8 cellular contexts compared by ENCODE assay signal in genomic region chr6:159761135-159761872, GRCh38. TPM values are rescaled to one million over a fixed set of nuclear protein-coding genes. Genes with fewer than 3 reads are reported as not detected.
DNase-seq lines count a peak whose midpoint lies in the region; ATAC-seq, FAIRE-seq and TF ChIP-seq lines count a peak whose summit lies in the region.

No MANE protein-coding gene starts in this region.

- FAIRE-seq in D721Med (lab: Jason Lieb, UNC) = no peak

- no peaks in the 10 kb centered on the region for H3K27me3 Mint-ChIP-seq in stimulated activated naive B cell treated with anti-CD40 and anti-IgM and Interleukin-4, amounts not matched to agents 10 μg/mL and 1 μg/mL and 100 μg/mL, for 72 hours

- H3K79me2 ChIP-seq in GM23248 (ENCODE audit: insufficient read depth) (peaks cover 5% of the 10 kb centered on the region; the same call in 1 of the 2 replicates), OCI-LY7 (ENCODE audit: insufficient read depth, low read depth, low read length) (no peaks in the 10 kb centered on the region; the same call in 1 of the 2 replicates)

- BruUV-seq in OCI-LY7 (replicated peaks; lab: Mats Ljungman, UMichigan) = TSS peak; percentile 83

- peaks cover 44% of the 10 kb centered on the region for H3F3A ChIP-seq in GM23248 (ENCODE audit: insufficient read depth)

- DNase-seq in GM03348 (ENCODE audit: low spot score) (peak; percentile 15), GM23248 (peak; percentile 61), OCI-LY7 (ENCODE audit: low spot score) (peak; percentile 52), cardiac fibroblast (ENCODE audit: low read depth in 2 of 2) (peak; percentile 15 to 21), left lobe of liver (ENCODE audit: low spot score) (peak; percentile 52), D721Med (ENCODE audit: insufficient read length, low spot score) (no peak), NCI-H2029 (lab: John Stamatoyannopoulos, UW) (no peak)
- DNase-seq in stimulated activated naive B cell treated with anti-CD40 and anti-IgM and Interleukin-4, amounts not matched to agents 10 μg/mL and 1 μg/mL and 100 μg/mL, for 72 hours = no peak

- no peaks in the 10 kb centered on the region for H3K9me2 ChIP-seq in GM23248 (ENCODE audit: insufficient read depth)
- H3K9me2 ChIP-seq in OCI-LY7 (ENCODE audit: insufficient read depth, low read length) = no peaks in the 10 kb centered on the region

- H3K27ac Mint-ChIP-seq in stimulated activated naive B cell treated with anti-CD40 and anti-IgM and Interleukin-4, amounts not matched to agents 10 μg/mL and 1 μg/mL and 100 μg/mL, for 72 hours = peak overlapping the region; percentile 98

- H3K36me3 ChIP-seq in GM23248 (ENCODE audit: low read depth) (peaks cover 18% of the 10 kb centered on the region; the same call in 1 of the 2 replicates), OCI-LY7 (ENCODE audit: insufficient read depth, low read length) (peaks cover 63% of the 10 kb centered on the region)

- ATAC-seq in left lobe of liver = no peak
- peak in 1 of 2 donors; percentile 0 for ATAC-seq in stimulated activated naive B cell treated with anti-CD40 and anti-IgM and Interleukin-4, amounts not matched to agents 10 μg/mL and 1 μg/mL and 100 μg/mL, for 72 hours (replicated peaks)

- H3K36me3 Mint-ChIP-seq in stimulated activated naive B cell treated with anti-CD40 and anti-IgM and Interleukin-4, amounts not matched to agents 10 μg/mL and 1 μg/mL and 100 μg/mL, for 72 hours = peaks cover 24 to 48% of the 10 kb centered on the region in 2 donors

- intact Hi-C loops in OCI-LY7 (cut with micrococcal nuclease; ENCODE audit: unreplicated experiment) = loop anchor here (2.0 kb wide), 1 partner anchor 69 kb away; the partner anchor contains the start of gene SOD2

- POLR2A ChIA-PET in OCI-LY7 (lab: Charles Lee) = interaction anchor here (0.5 to 2.6 kb wide), 15 partner anchors 9 to 722 kb away, joined by 3 to 11 read pairs (median 5); partner anchors contain the start of genes MRPL18 and WTAP

- peak overlapping the region; percentile 97 to 99 for H3K4me3 Mint-ChIP-seq in stimulated activated naive B cell treated with anti-CD40 and anti-IgM and Interleukin-4, amounts not matched to agents 10 μg/mL and 1 μg/mL and 100 μg/mL, for 72 hours

- H4K20me1 ChIP-seq in GM23248 (ENCODE audit: insufficient read depth) (no peaks in the 10 kb centered on the region), OCI-LY7 (ENCODE audit: insufficient read depth, low read length) (no peaks in the 10 kb centered on the region)

- H3K27ac ChIP-seq in GM23248 (peak overlapping the region; percentile 88), OCI-LY7 (ENCODE audit: low read depth, low read length, poor library complexity, severe bottlenecking) (peak overlapping the region; percentile 81)

- H3K27me3 ChIP-seq in GM23248 (replicated peaks; ENCODE audit: insufficient read depth) = no peaks in the 10 kb centered on the region

- H3K9me3 ChIP-seq in GM23248 (ENCODE audit: low read depth) (no peaks in the 10 kb centered on the region), OCI-LY7 (ENCODE audit: low read length) (no peaks in the 10 kb centered on the region)

- H3K9ac ChIP-seq in GM23248 = peak overlapping the region; percentile 87

- TF ChIP-seq CTCF in OCI-LY7 (conservative IDR thresholded peaks at IDR 0.05; ENCODE audit: low read length) (no peak), cardiac fibroblast (IDR thresholded peaks at IDR 0.05; ENCODE audit: low read depth, low read length) (no peak), D721Med (IDR thresholded peaks at IDR 0.05; ENCODE audit: insufficient read depth, missing control alignments) (no peak)

- 4 to 6% methylated on average over 31 to 35 of the region's 45 CpGs for WGBS in GM23248 (ENCODE audit: low coverage in 1 of 2, low lambda C conversion rate in 2 of 2, missing lambda C conversion rate in 2 of 2), 2 experiments

- peak overlapping the region; percentile 91 for H3K4me2 ChIP-seq in GM23248 (ENCODE audit: unreplicated experiment)
- H3K4me2 ChIP-seq in OCI-LY7 (ENCODE audit: low read length) = peak overlapping the region; percentile 93

- peak overlapping the region; percentile 84 for H3K4me3 ChIP-seq in GM23248
- peak overlapping the region; percentile 71 for H3K4me3 ChIP-seq in OCI-LY7 (ENCODE audit: low read depth, low read length, poor library complexity, severe bottlenecking)
- H3K4me3 ChIP-seq in cardiac fibroblast (replicated peaks in 1 of 2; ENCODE audit: low read depth in 2 of 2, low read length in 2 of 2) = peak overlapping the region; percentile 49 to 50

- H3K4me1 ChIP-seq in GM23248 (ENCODE audit: insufficient read depth) (peaks cover 34% of the 10 kb centered on the region), OCI-LY7 (ENCODE audit: insufficient read depth, low read length, poor library complexity, severe bottlenecking) (peaks cover 15% of the 10 kb centered on the region)

- peaks cover 18 to 41% of the 10 kb centered on the region in 2 donors for H3K4me1 Mint-ChIP-seq in stimulated activated naive B cell treated with anti-CD40 and anti-IgM and Interleukin-4, amounts not matched to agents 10 μg/mL and 1 μg/mL and 100 μg/mL, for 72 hours

- peak overlapping the region; percentile 78 for H2AFZ ChIP-seq in GM23248
- H2AFZ ChIP-seq in OCI-LY7 (ENCODE audit: low read length) = peak overlapping the region; percentile 81

- in situ Hi-C loops in GM23248 (cut with MboI) = no loop called here

- no peaks in the 10 kb centered on the region for H3K9me3 Mint-ChIP-seq in stimulated activated naive B cell treated with anti-CD40 and anti-IgM and Interleukin-4, amounts not matched to agents 10 μg/mL and 1 μg/mL and 100 μg/mL, for 72 hours

- CTCF ChIA-PET in OCI-LY7 (lab: Charles Lee; ENCODE audit: unreplicated experiment) = interaction anchor here (1.0 to 1.4 kb wide), 2 partner anchors 9 to 34 kb away, joined by 5 to 6 read pairs; partner anchors contain the start of gene WTAP

RNA-seq across cellular contexts. Expression of gene ACAT2, which starts 0.5 kb away (rescaled TPM):
- 10.1 and 10.5 TPM in 2 replicates for total RNA-seq in GM23248 (2014; rRNA removed; shearing (Covaris generic))
- 17.6 and 18.9 TPM in 2 replicates for polyA plus RNA-seq in GM23248 (2016; fragmentation: Nextera tagmentation; extraction: Ambion mirVana)
- total RNA-seq in OCI-LY7 (2014; rRNA removed; shearing (Covaris generic)) = 39.4 and 42.4 TPM in 2 replicates
- total RNA-seq in OCI-LY7 (2022) = 90.1 and 110 TPM in 2 replicates
- total RNA-seq in left lobe of liver = 44.6 TPM

RNA-seq across cellular contexts. Expression of gene TCP1, which starts 28.1 kb away (rescaled TPM):
- 260 and 354 TPM in 2 replicates for total RNA-seq in GM23248 (2014; rRNA removed; shearing (Covaris generic))
- 188 and 190 TPM in 2 replicates for polyA plus RNA-seq in GM23248 (2016; fragmentation: Nextera tagmentation; extraction: Ambion mirVana)
- total RNA-seq in OCI-LY7 (2014; rRNA removed; shearing (Covaris generic)) = 319 and 321 TPM in 2 replicates
- total RNA-seq in OCI-LY7 (2022) = 340 and 386 TPM in 2 replicates
- total RNA-seq in left lobe of liver = 58.1 TPM

RNA-seq across cellular contexts. Expression of gene MRPL18, which starts 29.0 kb away (rescaled TPM):
- 61.8 and 91.3 TPM in 2 replicates for total RNA-seq in GM23248 (2014; rRNA removed; shearing (Covaris generic))
- 110 and 112 TPM in 2 replicates for polyA plus RNA-seq in GM23248 (2016; fragmentation: Nextera tagmentation; extraction: Ambion mirVana)
- 128 and 147 TPM in 2 replicates for total RNA-seq in OCI-LY7 (2014; rRNA removed; shearing (Covaris generic))
- 102 and 117 TPM in 2 replicates for total RNA-seq in OCI-LY7 (2022)
- total RNA-seq in left lobe of liver = 28.8 TPM

RNA-seq across cellular contexts. Expression of gene WTAP, which starts 34.0 kb away (rescaled TPM):
- total RNA-seq in GM23248 (2014; rRNA removed; shearing (Covaris generic)) = 57.8 and 64.8 TPM in 2 replicates
- polyA plus RNA-seq in GM23248 (2016; fragmentation: Nextera tagmentation; extraction: Ambion mirVana) = 87.8 and 89.8 TPM in 2 replicates
- 93.3 and 99.3 TPM in 2 replicates for total RNA-seq in OCI-LY7 (2014; rRNA removed; shearing (Covaris generic))
- total RNA-seq in OCI-LY7 (2022) (115 and 117 TPM in 2 replicates), left lobe of liver (23.7 TPM)

RNA-seq across cellular contexts. Expression of gene PNLDC1, which starts 38.8 kb away (rescaled TPM):
- not detected in 2 replicates for total RNA-seq in GM23248 (2014; rRNA removed; shearing (Covaris generic))
- not detected in 2 replicates for polyA plus RNA-seq in GM23248 (2016; fragmentation: Nextera tagmentation; extraction: Ambion mirVana)
- total RNA-seq in OCI-LY7 (2014; rRNA removed; shearing (Covaris generic)) = not detected in 2 replicates
- total RNA-seq in OCI-LY7 (2022) = not detected in 2 replicates
- total RNA-seq in left lobe of liver = 0.23 TPM

Comparison
In these comparisons a context has a peak if more than half of its experiments do, and no peak if none do; other contexts are left out.
1. DNase-seq: peak in GM03348 (single experiment), GM23248 (single experiment), OCI-LY7 (single experiment), cardiac fibroblast (2 of 2) and left lobe of liver (single experiment); none in stimulated activated naive B cell treated with anti-CD40 and anti-IgM and Interleukin-4, amounts not matched to agents 10 μg/mL and 1 μg/mL and 100 μg/mL, for 72 hours (single experiment), D721Med (single experiment) and NCI-H2029 (single experiment).
2. Peak in every context shown above with its lines, with median percentiles within 50 percentile points of each other: H3K4me3 ChIP-seq.